In the genomic region with DNA sequence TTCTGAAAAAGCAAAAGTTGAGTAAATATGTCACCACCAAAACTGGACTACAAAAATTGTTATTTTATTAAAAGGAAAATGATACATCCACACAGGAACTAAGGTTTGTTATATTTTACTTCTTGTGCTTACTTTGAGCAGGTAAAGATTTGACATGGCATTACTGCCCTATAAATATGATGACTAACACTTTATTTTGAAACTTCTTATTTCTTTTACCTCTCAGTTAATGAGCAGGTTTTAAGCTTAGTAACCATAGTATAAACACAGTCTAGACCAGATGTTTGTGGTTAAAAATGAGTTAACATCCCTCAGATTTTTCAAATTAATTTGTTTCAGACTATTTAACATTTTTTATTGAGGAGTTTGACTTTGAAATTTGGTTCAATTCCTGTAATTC, we compare ENCODE assay signal across 21 cellular contexts.
DNase-seq lines count a peak whose midpoint lies in the region; ATAC-seq, FAIRE-seq and TF ChIP-seq lines count a peak whose summit lies in the region.
"Had no signal": no experiment of that assay in that cellular context is flagged by ENCODE, and none has a peak within 500 bp of the region (broad histone marks: within the 10 kb centered on the region; RNA-seq: fewer than 3 reads in every experiment).

No MANE protein-coding gene starts in this region.

- H2AFZ ChIP-seq in PC-3 (ENCODE audit: low read length) = no peak overlapping the region
- H2AFZ ChIP-seq in mammary epithelial cell (ENCODE audit: low read depth, low read length) = no peak overlapping the region
- no peak overlapping the region for H2AFZ ChIP-seq in smooth muscle cell (ENCODE audit: low read depth)
- H2AFZ ChIP-seq: GM23338 had no signal

- intact Hi-C loops in PC-3 (cut with micrococcal nuclease) (no loop called here), mammary epithelial cell (cut with micrococcal nuclease) (no loop called here)

- H3K79me2 ChIP-seq in PC-3 (ENCODE audit: low read length) (no peaks in the 10 kb centered on the region), mammary epithelial cell (ENCODE audit: insufficient read depth, low read length) (no peaks in the 10 kb centered on the region), smooth muscle cell (ENCODE audit: low read depth) (no peaks in the 10 kb centered on the region)

- FAIRE-seq in A549 (lab: Jason Lieb, UNC) = no peak
- FAIRE-seq: GM12878, GM19239, H54 had no signal

- CTCF ChIA-PET in A549 (lab: Yijun Ruan, JAX) (no interaction called here), PC-3 (lab: Charles Lee) (no interaction called here), mammary epithelial cell (lab: Charles Lee; ENCODE audit: low non-redundant PET) (no interaction called here)

- no peak for TF ChIP-seq RAD21 in A549 (conservative IDR thresholded peaks at IDR 0.05 in 1 of 2, IDR thresholded peaks at IDR 0.05 in 1 of 2)

- no peak for TF ChIP-seq CTCF in A549 (IDR thresholded peaks at IDR 0.05)
- TF ChIP-seq CTCF in PC-3 (conservative IDR thresholded peaks at IDR 0.05; ENCODE audit: low read depth, low read length) = no peak
- TF ChIP-seq CTCF in mammary epithelial cell (conservative IDR thresholded peaks at IDR 0.05 in 1 of 2, IDR thresholded peaks at IDR 0.05 in 1 of 2; ENCODE audit: extremely low read depth in 1 of 2, insufficient read depth in 1 of 2, low read depth in 1 of 2, low read length in 2 of 2) = no peak
- no peak for TF ChIP-seq CTCF in smooth muscle cell (IDR thresholded peaks at IDR 0.05; ENCODE audit: borderline replicate concordance, insufficient read depth, poor library complexity, severe bottlenecking)

- ATAC-seq in A549 (no peak), PC-3 (peak; percentile 91), GM21515 (IDR thresholded peaks at IDR 0.05; ENCODE audit: unreplicated experiment) (no peak)
- ATAC-seq: GM12878, GM23338 had no signal

- H3K4me1 ChIP-seq in A549 (no peaks in the 10 kb centered on the region), PC-3 (ENCODE audit: insufficient read depth, low read length) (peaks cover 10% of the 10 kb centered on the region), mammary epithelial cell (ENCODE audit: insufficient read depth, low read length) (no peaks in the 10 kb centered on the region), smooth muscle cell (ENCODE audit: low read depth) (no peaks in the 10 kb centered on the region)
- H3K4me1 ChIP-seq: BE2C had no signal

- dilution Hi-C loops in mammary epithelial cell (cut with HindIII; ENCODE audit: low sequenced_read_pairs) = no loop called here

- H3K27ac ChIP-seq in A549 = no peak overlapping the region
- no peak overlapping the region for H3K27ac ChIP-seq in PC-3 (ENCODE audit: low read length)
- no peak overlapping the region for H3K27ac ChIP-seq in mammary epithelial cell (ENCODE audit: insufficient read depth, low read depth, low read length)
- H3K27ac ChIP-seq in smooth muscle cell (ENCODE audit: low read depth) = no peak overlapping the region

- POLR2A ChIA-PET in A549 (lab: Yijun Ruan, JAX) = no interaction called here
- POLR2A ChIA-PET in PC-3 (lab: Charles Lee; ENCODE audit: unreplicated experiment) = no interaction called here

- TF ChIP-seq EP300 in A549 (IDR thresholded peaks at IDR 0.05) = no peak

- H3K9me2 ChIP-seq in PC-3 (replicated peaks; ENCODE audit: low read length) = no peaks in the 10 kb centered on the region

- no peak overlapping the region for H3K9ac ChIP-seq in PC-3 (ENCODE audit: low read length)
- no peak overlapping the region for H3K9ac ChIP-seq in mammary epithelial cell (ENCODE audit: insufficient read depth, low read length)
- H3K9ac ChIP-seq in smooth muscle cell (ENCODE audit: low read depth) = no peak overlapping the region

- H3K36me3 ChIP-seq in PC-3 (ENCODE audit: low read depth, low read length) (no peaks in the 10 kb centered on the region), mammary epithelial cell (ENCODE audit: insufficient read depth, low read length) (no peaks in the 10 kb centered on the region), smooth muscle cell (ENCODE audit: low read depth) (no peaks in the 10 kb centered on the region)
- H3K36me3 ChIP-seq: BE2C had no signal

- H3K4me3 ChIP-seq in A549 = no peak overlapping the region
- H3K4me3 ChIP-seq in PC-3 (ENCODE audit: low read length) = no peak overlapping the region
- H3K4me3 ChIP-seq in mammary epithelial cell (replicated peaks in 1 of 3; ENCODE audit: insufficient read depth in 1 of 3, low read depth in 2 of 3, low read length in 3 of 3) = no peak overlapping the region
- no peak overlapping the region for H3K4me3 ChIP-seq in smooth muscle cell
- H3K4me3 ChIP-seq: GM12878, GM23338 had no signal

- in situ Hi-C loops in mammary epithelial cell (cut with MboI; ENCODE audit: low sequenced_read_pairs in 2 of 2) = no loop called here

- H4K20me1 ChIP-seq in PC-3 (ENCODE audit: low read length) = no peaks in the 10 kb centered on the region
- no peaks in the 10 kb centered on the region for H4K20me1 ChIP-seq in mammary epithelial cell (ENCODE audit: insufficient read depth, low read length)
- H4K20me1 ChIP-seq in smooth muscle cell (ENCODE audit: low read depth) = no peaks in the 10 kb centered on the region

- DNase-seq in A549 (ENCODE audit: low read depth in 1 of 2, low spot score in 1 of 2) (no peak), PC-3 (peak; percentile 52), mammary epithelial cell (peak; percentile 52), smooth muscle cell (lab: John Stamatoyannopoulos, UW; ENCODE audit: unreplicated experiment) (no peak), SW 1271 (lab: John Stamatoyannopoulos, UW) (no peak)
- DNase-seq: ACHN; BE2C; C1 segment of cervical spinal cord; CD4-positive, CD25-positive, alpha-beta regulatory T cell; CD8-positive, alpha-beta memory T cell; COR-L47; DMS 273 treated with DMSO at 0.1 percent for 48 hours; DMS53; DND-41; EL; HCEC 1CT had no signal

- no TSS peak for BruUV-seq in PC-3 (replicated peaks; lab: Mats Ljungman, UMichigan)
- no TSS peak for BruUV-seq in mammary epithelial cell (replicated peaks; lab: Mats Ljungman, UMichigan)

- H3F3A ChIP-seq in PC-3 (ENCODE audit: low read length, unreplicated experiment) = no peaks in the 10 kb centered on the region
- H3F3A ChIP-seq in smooth muscle cell (ENCODE audit: low read depth) = no peaks in the 10 kb centered on the region

- H3K9me3 ChIP-seq in A549 = no peaks in the 10 kb centered on the region
- H3K9me3 ChIP-seq in PC-3 (ENCODE audit: low read length) = no peaks in the 10 kb centered on the region
- H3K9me3 ChIP-seq in mammary epithelial cell (replicated peaks; ENCODE audit: insufficient read depth, low read length) = no peaks in the 10 kb centered on the region
- no peaks in the 10 kb centered on the region for H3K9me3 ChIP-seq in smooth muscle cell (replicated peaks; ENCODE audit: low read depth)
- H3K9me3 ChIP-seq: BE2C had no signal

- H3K4me2 ChIP-seq in A549 = no peak overlapping the region
- no peak overlapping the region for H3K4me2 ChIP-seq in PC-3 (ENCODE audit: low read length)
- H3K4me2 ChIP-seq in mammary epithelial cell (ENCODE audit: insufficient read depth, low read depth, low read length) = no peak overlapping the region
- peak overlapping the region; percentile 3 for H3K4me2 ChIP-seq in smooth muscle cell
- H3K4me2 ChIP-seq: GM23338 had no signal

- H3K27me3 ChIP-seq in PC-3 (ENCODE audit: low read length) (no peaks in the 10 kb centered on the region), mammary epithelial cell (ENCODE audit: insufficient read depth, low read length) (no peaks in the 10 kb centered on the region), smooth muscle cell (ENCODE audit: low read depth) (no peaks in the 10 kb centered on the region)
- H3K27me3 ChIP-seq: BE2C had no signal

- no peak for TF ChIP-seq POLR2A in A549 (IDR thresholded peaks at IDR 0.05; ENCODE audit: low read length)

TF ChIP-seq in A549, 52 proteins besides CTCF, POLR2A, EP300 and RAD21:
- TF ChIP-seq MAFK (IDR thresholded peaks at IDR 0.05; ENCODE audit: partially characterized antibody) = peak; percentile 28
- TF ChIP-seq HOXA7 (CRISPR knock-in tag; IDR thresholded peaks at IDR 0.05) = no peak

Comparison
In these comparisons a context has a peak if more than half of its experiments do, and no peak if none do; other contexts are left out.
1. DNase-seq: peak in PC-3 (single experiment) and mammary epithelial cell (single experiment); none in A549 (0 of 2), smooth muscle cell (single experiment) and SW 1271 (0 of 2).